8 cellular contexts compared by ENCODE assay signal in genomic region chr14:81710232-81710845, GRCh38.
DNase-seq lines count a peak whose midpoint lies in the region; ATAC-seq and TF ChIP-seq lines count a peak whose summit lies in the region.

No MANE protein-coding gene starts in this region.

- peaks cover 6% of the 10 kb centered on the region for H3K9me3 Mint-ChIP-seq in MCF 10A (ENCODE audit: unreplicated experiment)

- peak; percentile 3 for DNase-seq in HCEC 1CT
- DNase-seq in NCI-H2227 treated with DMSO at 0.1 percent for 48 hours (lab: John Stamatoyannopoulos, UW) = peak; percentile 46
- DNase-seq in MCF 10A (ENCODE audit: unreplicated experiment) = peak; percentile 63
- DNase-seq in lung microvascular endothelial cell (ENCODE audit: low read depth in 2 of 2) = peak; percentile 10 to 12
- no peak for DNase-seq in stimulated activated CD4-positive, alpha-beta T cell treated with anti-CD3 and anti-CD28 coated beads, Interleukin-12 subunit alpha, Interleukin-12 subunit beta, amount 100 ng/mL, for 4 hours
- DNase-seq in occipital lobe (lab: John Stamatoyannopoulos, UW) = no peak

- CTCF ChIA-PET in MCF 10A (lab: Yijun Ruan, JAX) = interaction anchor here (0.6 to 2.1 kb wide), 13 partner anchors 28 to 1752 kb away, joined by 3 to 10 read pairs (median 4); no protein-coding TSS in a partner anchor

- H3K4me2 ChIP-seq in DOHH2 (ENCODE audit: low read length) = no peak overlapping the region

- no peaks in the 10 kb centered on the region for H4K20me1 ChIP-seq in DOHH2 (ENCODE audit: control insufficient read depth, insufficient read depth, low read depth, low read length)

- no peaks in the 10 kb centered on the region for H3K36me3 ChIP-seq in DOHH2 (ENCODE audit: control insufficient read depth, low read length)

- no peaks in the 10 kb centered on the region for H3K79me2 ChIP-seq in DOHH2 (ENCODE audit: control insufficient read depth, low read length)

- no peaks in the 10 kb centered on the region for H3K27me3 Mint-ChIP-seq in MCF 10A (ENCODE audit: insufficient read depth, unreplicated experiment)

- H3K36me3 Mint-ChIP-seq in MCF 10A (ENCODE audit: insufficient read depth, unreplicated experiment) = no peaks in the 10 kb centered on the region

- H3K27ac Mint-ChIP-seq in MCF 10A (ENCODE audit: low read depth, unreplicated experiment) = no peak overlapping the region

- no peaks in the 10 kb centered on the region for H3F3A ChIP-seq in DOHH2 (ENCODE audit: control insufficient read depth, insufficient read depth)

- POLR2A ChIA-PET in MCF 10A (lab: Yijun Ruan, JAX) = no interaction called here

- no peaks in the 10 kb centered on the region; the same call in 1 of the 2 replicates for H3K9me3 ChIP-seq in DOHH2 (ENCODE audit: control insufficient read depth, insufficient read depth, low read length)

- intact Hi-C loops in MCF 10A (cut with micrococcal nuclease) = loop anchor here (2.0 kb wide), 1 partner anchor 280 kb away; no protein-coding TSS in a partner anchor

- H3K9me2 ChIP-seq in DOHH2 (replicated peaks; ENCODE audit: control insufficient read depth, low read length) = no peaks in the 10 kb centered on the region

- ATAC-seq in GM21390 (IDR thresholded peaks at IDR 0.05; ENCODE audit: unreplicated experiment) = no peak

- no peak overlapping the region for H3K4me3 ChIP-seq in DOHH2 (ENCODE audit: low read length)

- H3K4me1 ChIP-seq in DOHH2 (ENCODE audit: control insufficient read depth, low read length) = no peaks in the 10 kb centered on the region

- H3K4me1 Mint-ChIP-seq in MCF 10A (ENCODE audit: insufficient read depth, unreplicated experiment) = no peaks in the 10 kb centered on the region

- no peaks in the 10 kb centered on the region for H3K27me3 ChIP-seq in DOHH2 (ENCODE audit: control insufficient read depth, low read length)

- no peak overlapping the region for H3K27ac ChIP-seq in DOHH2 (ENCODE audit: low read depth, low read length)

- BruUV-seq in MCF 10A (replicated peaks; lab: Mats Ljungman, UMichigan) = no TSS peak

- TF ChIP-seq CTCF in DOHH2 (IDR thresholded peaks at IDR 0.05; ENCODE audit: low read depth, low read length, poor library complexity, severe bottlenecking) (peak; percentile 75), MCF 10A (IDR thresholded peaks at IDR 0.05; ENCODE audit: unreplicated experiment) (peak; percentile 72)

- H3K4me3 Mint-ChIP-seq in MCF 10A (ENCODE audit: unreplicated experiment) = no peak overlapping the region

Comparison
In these comparisons a context has a peak if more than half of its experiments do, and no peak if none do; other contexts are left out.
1. DNase-seq: peak in HCEC 1CT (single experiment), NCI-H2227 treated with DMSO at 0.1 percent for 48 hours (single experiment), MCF 10A (single experiment) and lung microvascular endothelial cell (2 of 2); none in stimulated activated CD4-positive, alpha-beta T cell treated with anti-CD3 and anti-CD28 coated beads, Interleukin-12 subunit alpha, Interleukin-12 subunit beta, amount 100 ng/mL, for 4 hours (single experiment) and occipital lobe (single experiment).